ENCODE assay signal across 21 cellular contexts in genomic region chr11:82842019-82842418, GRCh38. TPM values are rescaled to one million over a fixed set of nuclear protein-coding genes. Genes with fewer than 3 reads are reported as not detected.
DNase-seq lines count a peak whose midpoint lies in the region; ATAC-seq and TF ChIP-seq lines count a peak whose summit lies in the region.
"Had no signal": no experiment of that assay in that cellular context is flagged by ENCODE, and none has a peak within 500 bp of the region (broad histone marks: within the 10 kb centered on the region; RNA-seq: fewer than 3 reads in every experiment).

No MANE protein-coding gene starts in this region.

- H3K9me3 ChIP-seq in left ventricle myocardium inferior (replicated peaks) (no peaks in the 10 kb centered on the region), aorta (ENCODE audit: control insufficient read depth, low read length) (no peaks in the 10 kb centered on the region)
- H3K9me3 ChIP-seq: ascending aorta, transverse colon had no signal

- no peaks in the 10 kb centered on the region for H3K4me1 Mint-ChIP-seq in activated naive CD8-positive, alpha-beta T cell treated with anti-CD3 and anti-CD28 coated beads, Interleukin-2, amount 10 ng/mL, durations not matched to agents 7 days and 5 days
- no peaks in the 10 kb centered on the region for H3K4me1 Mint-ChIP-seq in activated naive CD8-positive, alpha-beta T cell treated with anti-CD3 and anti-CD28 coated beads, Interleukin-2, amount 50 U/mL, for 24 hours
- no peaks in the 10 kb centered on the region for H3K4me1 Mint-ChIP-seq in natural killer cell treated with Interleukin-12 subunit alpha and Interleukin-12 subunit beta and Interleukin-15 and Interleukin-18, amount 100 ng/mL, for 72 hours (ENCODE audit: low read depth in 2 of 2)
- H3K4me1 Mint-ChIP-seq: nephron had no signal

- no peak for TF ChIP-seq CTCF in left ventricle myocardium inferior (IDR thresholded peaks at IDR 0.05; ENCODE audit: borderline replicate concordance)

- H3K9me3 Mint-ChIP-seq in activated naive CD8-positive, alpha-beta T cell treated with anti-CD3 and anti-CD28 coated beads, Interleukin-2, amount 10 ng/mL, durations not matched to agents 7 days and 5 days = no peaks in the 10 kb centered on the region
- no peaks in the 10 kb centered on the region for H3K9me3 Mint-ChIP-seq in activated naive CD8-positive, alpha-beta T cell treated with anti-CD3 and anti-CD28 coated beads, Interleukin-2, amount 50 U/mL, for 24 hours
- H3K9me3 Mint-ChIP-seq in natural killer cell treated with Interleukin-12 subunit alpha and Interleukin-12 subunit beta and Interleukin-15 and Interleukin-18, amount 100 ng/mL, for 72 hours = no peaks in the 10 kb centered on the region
- H3K9me3 Mint-ChIP-seq: nephron; stimulated activated naive B cell treated with anti-CD40 and anti-IgM and Interleukin-4, amounts not matched to agents 10 μg/mL and 1 μg/mL and 100 μg/mL, for 72 hours had no signal

- DNase-seq in activated naive CD8-positive, alpha-beta T cell treated with anti-CD3 and anti-CD28 coated beads, Interleukin-2, amount 10 ng/mL, durations not matched to agents 7 days and 5 days = no peak
- no peak for DNase-seq in activated naive CD8-positive, alpha-beta T cell treated with anti-CD3 and anti-CD28 coated beads, Interleukin-2, amount 50 U/mL, for 24 hours
- DNase-seq in left ventricle myocardium inferior = no peak
- peak; percentile 66 for DNase-seq in occipital lobe (lab: John Stamatoyannopoulos, UW)
- no peak for DNase-seq in natural killer cell treated with Interleukin-12 subunit alpha and Interleukin-12 subunit beta and Interleukin-15 and Interleukin-18, amount 100 ng/mL, for 72 hours (ENCODE audit: low spot score)
- DNase-seq in aorta = no peak
- DNase-seq: activated CD4-positive, alpha-beta T cell treated with anti-CD3 and anti-CD28 coated beads, Interleukin-2, amount 50 U/mL, for 1 hour; Calu3; Karpas-422; kidney; mesendoderm; NCI-H1048; NCI-H2081; NCI-H446 treated with DMSO at 0.1 percent for 48 hours; stimulated activated naive B cell treated with anti-CD40 and anti-IgM and Interleukin-4, amounts not matched to agents 10 μg/mL and 1 μg/mL and 100 μg/mL, for 72 hours; transverse colon had no signal

- H3K4me1 ChIP-seq in left ventricle myocardium inferior (peaks cover 15% of the 10 kb centered on the region), aorta (ENCODE audit: control insufficient read depth in 1 of 2, insufficient read depth in 2 of 2, low read length in 2 of 2) (no peaks in the 10 kb centered on the region)
- H3K4me1 ChIP-seq: ascending aorta, transverse colon had no signal

- H3K27me3 ChIP-seq in left ventricle myocardium inferior (ENCODE audit: low read depth) (no peaks in the 10 kb centered on the region), aorta (ENCODE audit: control insufficient read depth in 1 of 2, insufficient read depth in 2 of 2, low read length in 1 of 2) (no peaks in the 10 kb centered on the region)
- H3K27me3 ChIP-seq: ascending aorta, transverse colon had no signal

- POLR2A ChIA-PET in activated naive CD8-positive, alpha-beta T cell treated with anti-CD3 and anti-CD28 coated beads, Interleukin-2, amount 10 ng/mL, durations not matched to agents 7 days and 5 days (lab: Charles Lee) = no interaction called here

- H3K36me3 ChIP-seq in left ventricle myocardium inferior (peaks cover 22% of the 10 kb centered on the region), aorta (ENCODE audit: control insufficient read depth in 1 of 2, insufficient read depth in 2 of 2, low read length in 1 of 2) (peaks cover 2 to 4% of the 10 kb centered on the region in 2 donors)

- H3K27ac ChIP-seq in left ventricle myocardium inferior (replicated peaks) (peak overlapping the region; percentile 31), aorta (ENCODE audit: low read depth in 1 of 2, low read length in 2 of 2) (no peak overlapping the region)
- H3K27ac ChIP-seq: 22Rv1, ascending aorta, transverse colon had no signal

- H3K36me3 Mint-ChIP-seq in activated naive CD8-positive, alpha-beta T cell treated with anti-CD3 and anti-CD28 coated beads, Interleukin-2, amount 10 ng/mL, durations not matched to agents 7 days and 5 days = peaks cover 12% of the 10 kb centered on the region
- H3K36me3 Mint-ChIP-seq in activated naive CD8-positive, alpha-beta T cell treated with anti-CD3 and anti-CD28 coated beads, Interleukin-2, amount 50 U/mL, for 24 hours (ENCODE audit: low read depth) = peaks cover 19% of the 10 kb centered on the region
- H3K36me3 Mint-ChIP-seq in natural killer cell treated with Interleukin-12 subunit alpha and Interleukin-12 subunit beta and Interleukin-15 and Interleukin-18, amount 100 ng/mL, for 72 hours = peaks cover 10% of the 10 kb centered on the region

- ATAC-seq in activated naive CD8-positive, alpha-beta T cell treated with anti-CD3 and anti-CD28 coated beads, Interleukin-2, amount 10 ng/mL, durations not matched to agents 7 days and 5 days (ENCODE audit: low read depth) = no peak
- ATAC-seq in activated naive CD8-positive, alpha-beta T cell treated with anti-CD3 and anti-CD28 coated beads, Interleukin-2, amount 50 U/mL, for 24 hours = no peak
- no peak for ATAC-seq in natural killer cell treated with Interleukin-12 subunit alpha and Interleukin-12 subunit beta and Interleukin-15 and Interleukin-18, amount 100 ng/mL, for 72 hours
- ATAC-seq in aorta (ENCODE audit: low FRiP score) (no peak), GM19328 (IDR thresholded peaks at IDR 0.05; ENCODE audit: unreplicated experiment) (no peak), GM21423 (IDR thresholded peaks at IDR 0.05; ENCODE audit: unreplicated experiment) (no peak)
- ATAC-seq: stimulated activated naive B cell treated with anti-CD40 and anti-IgM and Interleukin-4, amounts not matched to agents 10 μg/mL and 1 μg/mL and 100 μg/mL, for 72 hours had no signal

- intact Hi-C loops in left ventricle myocardium inferior (cut with micrococcal nuclease) = no loop called here
- intact Hi-C loops in aorta (cut with DNase I) = no loop called here

- H3K4me3 Mint-ChIP-seq in activated naive CD8-positive, alpha-beta T cell treated with anti-CD3 and anti-CD28 coated beads, Interleukin-2, amount 10 ng/mL, durations not matched to agents 7 days and 5 days = no peak overlapping the region
- no peak overlapping the region for H3K4me3 Mint-ChIP-seq in activated naive CD8-positive, alpha-beta T cell treated with anti-CD3 and anti-CD28 coated beads, Interleukin-2, amount 50 U/mL, for 24 hours
- H3K4me3 Mint-ChIP-seq in natural killer cell treated with Interleukin-12 subunit alpha and Interleukin-12 subunit beta and Interleukin-15 and Interleukin-18, amount 100 ng/mL, for 72 hours = no peak overlapping the region
- H3K4me3 Mint-ChIP-seq: nephron; stimulated activated naive B cell treated with anti-CD40 and anti-IgM and Interleukin-4, amounts not matched to agents 10 μg/mL and 1 μg/mL and 100 μg/mL, for 72 hours had no signal

- H3K27ac Mint-ChIP-seq in activated naive CD8-positive, alpha-beta T cell treated with anti-CD3 and anti-CD28 coated beads, Interleukin-2, amount 10 ng/mL, durations not matched to agents 7 days and 5 days = peak overlapping the region; percentile 14
- H3K27ac Mint-ChIP-seq in activated naive CD8-positive, alpha-beta T cell treated with anti-CD3 and anti-CD28 coated beads, Interleukin-2, amount 50 U/mL, for 24 hours = no peak overlapping the region
- H3K27ac Mint-ChIP-seq in natural killer cell treated with Interleukin-12 subunit alpha and Interleukin-12 subunit beta and Interleukin-15 and Interleukin-18, amount 100 ng/mL, for 72 hours = no peak overlapping the region
- H3K27ac Mint-ChIP-seq: nephron; stimulated activated naive B cell treated with anti-CD40 and anti-IgM and Interleukin-4, amounts not matched to agents 10 μg/mL and 1 μg/mL and 100 μg/mL, for 72 hours had no signal

- no peaks in the 10 kb centered on the region for H3K27me3 Mint-ChIP-seq in activated naive CD8-positive, alpha-beta T cell treated with anti-CD3 and anti-CD28 coated beads, Interleukin-2, amount 10 ng/mL, durations not matched to agents 7 days and 5 days
- no peaks in the 10 kb centered on the region for H3K27me3 Mint-ChIP-seq in activated naive CD8-positive, alpha-beta T cell treated with anti-CD3 and anti-CD28 coated beads, Interleukin-2, amount 50 U/mL, for 24 hours
- H3K27me3 Mint-ChIP-seq in natural killer cell treated with Interleukin-12 subunit alpha and Interleukin-12 subunit beta and Interleukin-15 and Interleukin-18, amount 100 ng/mL, for 72 hours = no peaks in the 10 kb centered on the region
- H3K27me3 Mint-ChIP-seq: stimulated activated naive B cell treated with anti-CD40 and anti-IgM and Interleukin-4, amounts not matched to agents 10 μg/mL and 1 μg/mL and 100 μg/mL, for 72 hours had no signal

- 70 to 91% methylated on average over 2 of the region's 2 CpGs for WGBS in aorta, 2 donors

- H3K4me3 ChIP-seq in left ventricle myocardium inferior = no peak overlapping the region
- H3K4me3 ChIP-seq in aorta (ENCODE audit: low read length in 2 of 2) = no peak overlapping the region
- H3K4me3 ChIP-seq: ascending aorta, transverse colon had no signal

RNA-seq across cellular contexts. Expression of gene PRCP, which starts 58.2 kb away (rescaled TPM):
- 10 to 100 TPM; 21.3 to 25.6 TPM for total RNA-seq in activated naive CD8-positive, alpha-beta T cell treated with anti-CD3 and anti-CD28 coated beads, Interleukin-2, amount 10 ng/mL, durations not matched to agents 7 days and 5 days
- total RNA-seq in left ventricle myocardium inferior = 40.2 TPM
- 29.8 TPM for total RNA-seq in occipital lobe
- total RNA-seq in natural killer cell treated with Interleukin-12 subunit alpha and Interleukin-12 subunit beta and Interleukin-15 and Interleukin-18, amount 100 ng/mL, for 72 hours = 10 to 100 TPM; 16.9 to 21.1 TPM
- total RNA-seq in aorta = 100 to 1,000 TPM in 1 of 2 donors, 10 to 100 TPM in 1; 93.7 to 183 TPM
- 10 to 100 TPM; 26.2 to 38.9 TPM for polyA plus RNA-seq in aorta

RNA-seq across cellular contexts. Expression of gene DDIAS, which starts 59.5 kb away (rescaled TPM):
- total RNA-seq in activated naive CD8-positive, alpha-beta T cell treated with anti-CD3 and anti-CD28 coated beads, Interleukin-2, amount 10 ng/mL, durations not matched to agents 7 days and 5 days = 10 to 100 TPM in 1 of 2 experiments, 1 to 10 TPM in 1; 8.8 to 10.6 TPM
- total RNA-seq in left ventricle myocardium inferior (0.58 TPM), occipital lobe (2.2 TPM), aorta (1 to 10 TPM in 1 of 2 donors, under 1 TPM in 1; 0.49 to 3.1 TPM)
- total RNA-seq in natural killer cell treated with Interleukin-12 subunit alpha and Interleukin-12 subunit beta and Interleukin-15 and Interleukin-18, amount 100 ng/mL, for 72 hours = 10 to 100 TPM; 11.3 to 29.1 TPM
- polyA plus RNA-seq in aorta = 1 to 10 TPM in 1 of 2 donors, under 1 TPM in 1; 0.18 to 4.1 TPM
